ENCODE assay signal across 20 cellular contexts in genomic region chr14:90487462-90487861, GRCh38.
"Had no signal": no experiment of that assay in that cellular context is flagged by ENCODE, and none has a peak within 500 bp of the region (broad histone marks: within the 10 kb centered on the region; RNA-seq: fewer than 3 reads in every experiment).

No MANE protein-coding gene starts in this region.

- DNase-seq: activated CD4-positive, alpha-beta T cell treated with anti-CD3 and anti-CD28 coated beads for 48 hours; activated CD8-positive, alpha-beta T cell treated with anti-CD3 and anti-CD28 coated beads for 36 hours; activated T-cell treated with anti-CD3 and anti-CD28 coated beads, Interleukin-2, amount 50 U/mL, for 1 hour; cortex of kidney; islet precursor cell; stimulated activated CD4-positive, alpha-beta T cell treated with anti-CD3 and anti-CD28 coated beads, Interleukin-15, amount 100 ng/mL, for 24 hours; stimulated activated CD8-positive, alpha-beta memory T cell treated with anti-CD3 and anti-CD28 coated beads, Interleukin-4, amount 100 ng/mL, for 48 hours; stimulated activated naive B cell treated with anti-CD40 and anti-IgM and Interleukin-4, amounts not matched to agents 10 μg/mL and 1 μg/mL and 100 μg/mL, for 72 hours; SW 1271; T-helper 2 cell; testis; upper lobe of left lung had no signal

- H3K36me3 ChIP-seq: adrenal gland, ascending aorta, heart right ventricle, upper lobe of left lung had no signal

- H3K4me3 ChIP-seq: adrenal gland, ascending aorta, testis, upper lobe of left lung had no signal

- H3K27ac ChIP-seq: adrenal gland, ascending aorta, epithelial cell of prostate, testis, upper lobe of left lung had no signal

- H3K4me3 Mint-ChIP-seq: activated CD8-positive, alpha-beta T cell treated with anti-CD3 and anti-CD28 coated beads for 36 hours; central memory CD8-positive, alpha-beta T cell; nephron; stimulated activated naive B cell treated with anti-CD40 and anti-IgM and Interleukin-4, amounts not matched to agents 10 μg/mL and 1 μg/mL and 100 μg/mL, for 72 hours had no signal

- H3K36me3 Mint-ChIP-seq: activated naive CD4-positive, alpha-beta T cell treated with anti-CD3 and anti-CD28 coated beads, Interleukin-2, amount 50 U/mL, for 72 hours; stimulated activated naive B cell treated with anti-CD40 and anti-IgM and Interleukin-4, amounts not matched to agents 10 μg/mL and 1 μg/mL and 100 μg/mL, for 72 hours had no signal

- H3K4me1 Mint-ChIP-seq: stimulated activated naive B cell treated with anti-CD40 and anti-IgM and Interleukin-4, amounts not matched to agents 10 μg/mL and 1 μg/mL and 100 μg/mL, for 72 hours had no signal

- H3K27me3 ChIP-seq: adrenal gland, ascending aorta, heart right ventricle, testis, upper lobe of left lung had no signal

- H3K9me3 ChIP-seq: adrenal gland, ascending aorta, heart right ventricle, testis, upper lobe of left lung had no signal

- H3K27me3 Mint-ChIP-seq: activated CD8-positive, alpha-beta T cell treated with anti-CD3 and anti-CD28 coated beads for 36 hours had no signal

- ATAC-seq: activated CD8-positive, alpha-beta T cell treated with anti-CD3 and anti-CD28 coated beads for 36 hours; activated naive CD4-positive, alpha-beta T cell treated with anti-CD3 and anti-CD28 coated beads, Interleukin-2, amount 50 U/mL, for 72 hours; sciatic nerve; stimulated activated naive B cell treated with anti-CD40 and anti-IgM and Interleukin-4, amounts not matched to agents 10 μg/mL and 1 μg/mL and 100 μg/mL, for 72 hours had no signal

- H3K9me3 Mint-ChIP-seq: activated CD8-positive, alpha-beta T cell treated with anti-CD3 and anti-CD28 coated beads for 36 hours; activated naive CD4-positive, alpha-beta T cell treated with anti-CD3 and anti-CD28 coated beads, Interleukin-2, amount 50 U/mL, for 72 hours had no signal

- H3K27ac Mint-ChIP-seq: activated CD8-positive, alpha-beta T cell treated with anti-CD3 and anti-CD28 coated beads for 36 hours; activated naive CD4-positive, alpha-beta T cell treated with anti-CD3 and anti-CD28 coated beads, Interleukin-2, amount 50 U/mL, for 72 hours; nephron; stimulated activated naive B cell treated with anti-CD40 and anti-IgM and Interleukin-4, amounts not matched to agents 10 μg/mL and 1 μg/mL and 100 μg/mL, for 72 hours had no signal
